ENCODE assay signal across 11 cellular contexts in the genomic region with DNA sequence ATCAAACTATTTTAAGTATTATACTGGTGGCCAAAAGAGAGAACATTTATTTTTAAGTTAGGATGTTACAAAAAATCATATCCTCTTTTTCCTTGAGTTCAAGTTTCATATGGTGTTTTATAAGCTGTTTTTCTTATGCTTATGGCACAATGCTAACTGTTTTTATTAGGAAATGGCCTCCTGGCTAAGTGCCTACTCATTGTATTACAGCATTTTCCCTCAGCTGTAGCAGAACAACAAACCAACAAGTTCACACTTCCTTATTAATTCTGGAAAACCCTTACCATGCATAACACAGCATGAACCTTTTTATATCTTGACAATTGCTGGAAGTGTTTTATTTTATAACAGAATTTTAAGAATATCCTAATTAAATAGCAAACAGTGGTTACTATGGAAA.
DNase-seq lines count a peak whose midpoint lies in the region; ATAC-seq and TF ChIP-seq lines count a peak whose summit lies in the region.
"Had no signal": no experiment of that assay in that cellular context is flagged by ENCODE, and none has a peak within 500 bp of the region (broad histone marks: within the 10 kb centered on the region; RNA-seq: fewer than 3 reads in every experiment).

No MANE protein-coding gene starts in this region.

- DNase-seq in AG10803 (ENCODE audit: low read depth) = peak; percentile 48
- peak; percentile 84 for DNase-seq in SIG-M5 treated with dmso at 0.1 percent for 504 hours (lab: John Stamatoyannopoulos, UW; ENCODE audit: unreplicated experiment)
- no peak for DNase-seq in activated CD4-positive, alpha-beta T cell treated with anti-CD3 and anti-CD28 coated beads for 48 hours
- no peak for DNase-seq in suprapubic skin (ENCODE audit: low spot score in 2 of 2)
- DNase-seq in SHP77 treated with DMSO at 0.1 percent for 48 hours (lab: John Stamatoyannopoulos, UW) = no peak
- DNase-seq: islet precursor cell, WERI-Rb-1 had no signal

- H3K27ac ChIP-seq in gastroesophageal sphincter = peak overlapping the region in 3 of 4 donors; percentile 12 to 50 (median 32)
- no peak overlapping the region for H3K27ac ChIP-seq in suprapubic skin
- H3K27ac ChIP-seq: WERI-Rb-1 had no signal

- no peaks in the 10 kb centered on the region for H3K36me3 Mint-ChIP-seq in nephron (ENCODE audit: low read depth)
- H3K36me3 Mint-ChIP-seq: activated naive CD4-positive, alpha-beta T cell treated with anti-CD3 and anti-CD28 coated beads, Interleukin-2, amount 50 U/mL, for 72 hours had no signal

- H3K27me3 ChIP-seq in gastroesophageal sphincter = no peaks in the 10 kb centered on the region
- H3K27me3 ChIP-seq in suprapubic skin = no peaks in the 10 kb centered on the region

- H3K4me1 ChIP-seq in gastroesophageal sphincter (peaks cover 0 to 28% (median 7%) of the 10 kb centered on the region in 3 donors), suprapubic skin (peaks cover 19% of the 10 kb centered on the region)

- H3K4me1 Mint-ChIP-seq in nephron = peaks cover 56% of the 10 kb centered on the region

- H3K27ac Mint-ChIP-seq in nephron = peak overlapping the region; percentile 89 to 91 (median 91)
- H3K27ac Mint-ChIP-seq: activated naive CD4-positive, alpha-beta T cell treated with anti-CD3 and anti-CD28 coated beads, Interleukin-2, amount 50 U/mL, for 72 hours had no signal

- H3K4me3 Mint-ChIP-seq in nephron = no peak overlapping the region

- no peaks in the 10 kb centered on the region for H3K27me3 Mint-ChIP-seq in nephron (ENCODE audit: low read depth)

- TF ChIP-seq CTCF in AG10803 (conservative IDR thresholded peaks at IDR 0.05; ENCODE audit: low read length) (no peak), gastroesophageal sphincter (IDR thresholded peaks at IDR 0.05) (no peak), nephron (IDR thresholded peaks at IDR 0.05; ENCODE audit: unreplicated experiment in 3 of 3) (no peak), suprapubic skin (IDR thresholded peaks at IDR 0.05) (no peak)

- TF ChIP-seq EP300 in gastroesophageal sphincter (IDR thresholded peaks at IDR 0.05) (no peak), suprapubic skin (IDR thresholded peaks at IDR 0.05) (no peak)

- TF ChIP-seq POLR2A in gastroesophageal sphincter (IDR thresholded peaks at IDR 0.05) = no peak
- TF ChIP-seq POLR2A in suprapubic skin (IDR thresholded peaks at IDR 0.05) = no peak

- H3K9me3 ChIP-seq in gastroesophageal sphincter (no peaks in the 10 kb centered on the region), suprapubic skin (no peaks in the 10 kb centered on the region)

- no peak overlapping the region for H3K4me3 ChIP-seq in AG10803 (ENCODE audit: low read length)
- no peak overlapping the region for H3K4me3 ChIP-seq in gastroesophageal sphincter
- H3K4me3 ChIP-seq in suprapubic skin = no peak overlapping the region

- peak; percentile 72 for ATAC-seq in gastroesophageal sphincter
- ATAC-seq in HG02642 (IDR thresholded peaks at IDR 0.05; ENCODE audit: poor library complexity, unreplicated experiment) = no peak
- ATAC-seq: activated naive CD4-positive, alpha-beta T cell treated with anti-CD3 and anti-CD28 coated beads, Interleukin-2, amount 50 U/mL, for 72 hours had no signal

- no peaks in the 10 kb centered on the region for H3K36me3 ChIP-seq in gastroesophageal sphincter
- no peaks in the 10 kb centered on the region for H3K36me3 ChIP-seq in suprapubic skin
- H3K36me3 ChIP-seq: WERI-Rb-1 had no signal

- H3K9me3 Mint-ChIP-seq in nephron = no peaks in the 10 kb centered on the region

Comparison
In these comparisons a context has a peak if more than half of its experiments do, and no peak if none do; other contexts are left out.
1. DNase-seq: peak in AG10803 (single experiment) and SIG-M5 treated with dmso at 0.1 percent for 504 hours (single experiment); none in activated CD4-positive, alpha-beta T cell treated with anti-CD3 and anti-CD28 coated beads for 48 hours (single experiment), suprapubic skin (0 of 2) and SHP77 treated with DMSO at 0.1 percent for 48 hours (single experiment).